ENCODE assay signal across 8 cellular contexts in genomic region chr16:56356276-56357241, GRCh38.
A peak's percentile ranks its signal among the peaks of the same experiment; 100 is the strongest.
DNase-seq lines count a peak whose midpoint lies in the region; ATAC-seq and TF ChIP-seq lines count a peak whose summit lies in the region.

No MANE protein-coding gene starts in this region.

- H3K27me3 Mint-ChIP-seq in CD8-positive, alpha-beta T cell (ENCODE audit: low read depth), result no peaks in the 10 kb centered on the region

- intact Hi-C loops in CD8-positive, alpha-beta T cell (cut with DNase I, micrococcal nuclease), result loop anchor here in 1 of 2 experiments (2.0 kb wide), 1 partner anchor 892 kb away; no protein-coding TSS in a partner anchor

- H3K27ac Mint-ChIP-seq in CD8-positive, alpha-beta T cell, result peak overlapping the region; percentile 88

- H3K36me3 Mint-ChIP-seq in CD8-positive, alpha-beta T cell, result peaks cover 4% of the 10 kb centered on the region

- H3K9me3 Mint-ChIP-seq in CD8-positive, alpha-beta T cell, result no peaks in the 10 kb centered on the region

- no peaks in the 10 kb centered on the region for H3K36me3 ChIP-seq in CD8-positive, alpha-beta T cell (ENCODE audit: insufficient read depth, low read length)
- H3K36me3 ChIP-seq in neutrophil, result peaks cover 5% of the 10 kb centered on the region

- peaks cover 8% of the 10 kb centered on the region for H3K4me1 ChIP-seq in CD8-positive, alpha-beta T cell (ENCODE audit: insufficient read depth, low read length)
- peaks cover 23 to 24% of the 10 kb centered on the region in 2 experiments for H3K4me1 ChIP-seq in neutrophil (ENCODE audit: control insufficient read depth in 1 of 2, insufficient read depth in 1 of 2, low read depth in 1 of 2, low read length in 1 of 2)

- peak; percentile 66 for TF ChIP-seq CTCF in CD8-positive, alpha-beta T cell (IDR thresholded peaks at IDR 0.05)
- peak; percentile 54 for TF ChIP-seq CTCF in neutrophil (IDR thresholded peaks at IDR 0.05)

- no peaks in the 10 kb centered on the region for H3K27me3 ChIP-seq in CD8-positive, alpha-beta T cell (ENCODE audit: insufficient read depth, low read length)
- H3K27me3 ChIP-seq in neutrophil, result no peaks in the 10 kb centered on the region

- H3K4me3 ChIP-seq in CD8-positive, alpha-beta T cell (ENCODE audit: low read depth, low read length), result peak overlapping the region; percentile 55
- H3K4me3 ChIP-seq in neutrophil (ENCODE audit: low read depth in 1 of 2, low read length in 1 of 2), result peak overlapping the region; percentile 46 to 62

- peak overlapping the region; percentile 87 for H3K4me3 Mint-ChIP-seq in CD8-positive, alpha-beta T cell

- CTCF ChIA-PET in CD8-positive, alpha-beta T cell (lab: Charles Lee), result interaction anchor here (0.7 to 2.3 kb wide), 10 partner anchors 10 to 411 kb away, joined by 3 to 18 read pairs (median 6); no protein-coding TSS in a partner anchor

- peaks cover 21% of the 10 kb centered on the region for H3K4me1 Mint-ChIP-seq in CD8-positive, alpha-beta T cell (ENCODE audit: low read depth)

- POLR2A ChIA-PET in CD8-positive, alpha-beta T cell (lab: Charles Lee), result interaction anchor here (0.7 kb wide), 1 partner anchor 67 kb away, joined by 3 read pairs; no protein-coding TSS in a partner anchor

- H3K9me3 ChIP-seq in CD8-positive, alpha-beta T cell (ENCODE audit: low read length), result no peaks in the 10 kb centered on the region
- no peaks in the 10 kb centered on the region for H3K9me3 ChIP-seq in neutrophil

- DNase-seq in CD8-positive, alpha-beta T cell, result peak; percentile 33 to 76 (median 54)
- DNase-seq in SHP77 (lab: John Stamatoyannopoulos, UW), result peak; percentile 64 to 84
- peak; percentile 51 for DNase-seq in activated naive CD4-positive, alpha-beta T cell treated with anti-CD3 and anti-CD28 coated beads, Interleukin-2, amount 50 U/mL, for 16 hours
- DNase-seq in globus pallidus (ENCODE audit: low spot score), result peak; percentile 77

- ATAC-seq in CD8-positive, alpha-beta T cell, result peak; percentile 75
- ATAC-seq in GM19455 (IDR thresholded peaks at IDR 0.05; ENCODE audit: unreplicated experiment), result peak; percentile 86
- peak; percentile 91 for ATAC-seq in HG03571 (IDR thresholded peaks at IDR 0.05; ENCODE audit: unreplicated experiment)

- H3K27ac ChIP-seq in CD8-positive, alpha-beta T cell (ENCODE audit: low read depth, low read length), result peak overlapping the region; percentile 43
- peak overlapping the region; percentile 58 for H3K27ac ChIP-seq in neutrophil
- H3K27ac ChIP-seq in temporal lobe (ENCODE audit: low read depth, low read length), result peak overlapping the region; percentile 69

Comparison
In these comparisons a context has a peak if more than half of its experiments do, and no peak if none do; other contexts are left out.
1. Peak in every context shown above with its lines: DNase-seq, ATAC-seq, H3K4me3 ChIP-seq and H3K27ac ChIP-seq.